ENCODE assay signal across 20 cellular contexts in the genomic region with DNA sequence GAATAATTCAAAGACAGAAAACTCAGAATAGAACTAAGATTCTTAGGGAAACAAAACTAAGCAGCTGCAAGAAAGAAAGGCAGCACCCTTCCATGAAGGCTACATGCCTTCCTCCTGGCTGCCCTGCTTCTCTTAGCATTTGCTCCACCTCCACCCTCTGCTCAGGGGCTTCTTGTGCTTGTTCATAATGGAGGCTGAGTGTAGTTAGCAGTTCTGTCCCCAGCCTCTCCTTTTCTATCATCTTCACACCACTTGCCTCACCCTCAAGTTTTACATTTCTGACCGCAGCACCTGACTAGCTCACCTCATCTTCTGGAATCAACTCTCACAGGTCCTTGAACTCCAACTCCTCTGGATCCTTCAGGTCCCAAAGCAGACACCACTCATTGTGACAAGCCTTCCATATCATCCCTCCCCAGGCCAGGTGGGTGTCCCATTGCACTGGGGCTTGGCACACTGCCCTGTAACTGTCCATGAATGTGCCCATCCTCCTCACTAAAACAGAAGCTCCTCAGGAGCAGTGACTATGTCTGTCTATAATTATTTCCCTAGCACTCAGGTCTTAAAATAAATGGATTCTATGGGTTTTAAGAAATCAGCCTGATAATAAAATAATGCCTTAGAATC.
DNase-seq lines count a peak whose midpoint lies in the region; ATAC-seq and TF ChIP-seq lines count a peak whose summit lies in the region.
"Had no signal": no experiment of that assay in that cellular context is flagged by ENCODE, and none has a peak within 500 bp of the region (broad histone marks: within the 10 kb centered on the region; RNA-seq: fewer than 3 reads in every experiment).

No MANE protein-coding gene starts in this region.

- 0 out of 2 replicates have a peak, but pooled peaks cover 3% of the 10 kb centered on the region for H3K9me2 ChIP-seq in GM23338 (ENCODE audit: insufficient read depth)

- no peaks in the 10 kb centered on the region for H3K4me1 Mint-ChIP-seq in activated CD8-positive, alpha-beta T cell treated with anti-CD3 and anti-CD28 coated beads, Interleukin-2, amount 10 ng/mL, durations not matched to agents 7 days and 5 days (ENCODE audit: low read depth)
- no peaks in the 10 kb centered on the region for H3K4me1 Mint-ChIP-seq in activated CD8-positive, alpha-beta T cell treated with anti-CD3 and anti-CD28 coated beads for 36 hours (ENCODE audit: low read depth)
- peaks cover 26% of the 10 kb centered on the region for H3K4me1 Mint-ChIP-seq in GM23338

- H3K27ac Mint-ChIP-seq in activated CD8-positive, alpha-beta T cell treated with anti-CD3 and anti-CD28 coated beads, Interleukin-2, amount 10 ng/mL, durations not matched to agents 7 days and 5 days = no peak overlapping the region
- no peak overlapping the region for H3K27ac Mint-ChIP-seq in activated CD8-positive, alpha-beta T cell treated with anti-CD3 and anti-CD28 coated beads for 36 hours
- no peak overlapping the region for H3K27ac Mint-ChIP-seq in GM23338
- H3K27ac Mint-ChIP-seq: CD4-positive, alpha-beta T cell had no signal

- no peaks in the 10 kb centered on the region for H3F3A ChIP-seq in GM23338 (replicated peaks; ENCODE audit: low read depth)

- no TSS peak for BruUV-seq in Panc1 (replicated peaks; lab: Mats Ljungman, UMichigan)

- H3K4me1 ChIP-seq in GM23338 (ENCODE audit: insufficient read depth) (peaks cover 11% of the 10 kb centered on the region; the same call in 1 of the 2 replicates), Panc1 (ENCODE audit: control insufficient read depth, insufficient read depth, low read length) (no peaks in the 10 kb centered on the region)

- no peaks in the 10 kb centered on the region for H3K36me3 ChIP-seq in GM23338 (ENCODE audit: insufficient read depth)
- H3K36me3 ChIP-seq in Panc1 (ENCODE audit: control insufficient read depth, insufficient read depth, low read length) = no peaks in the 10 kb centered on the region
- H3K36me3 ChIP-seq: BE2C had no signal

- H3K9me3 ChIP-seq in Panc1 (ENCODE audit: control insufficient read depth, insufficient read depth, low read depth, low read length) = no peaks in the 10 kb centered on the region
- H3K9me3 ChIP-seq: BE2C had no signal

- DNase-seq in activated CD8-positive, alpha-beta T cell treated with anti-CD3 and anti-CD28 coated beads, Interleukin-2, amount 10 ng/mL, durations not matched to agents 7 days and 5 days = peak; percentile 21
- DNase-seq in activated CD8-positive, alpha-beta T cell treated with anti-CD3 and anti-CD28 coated beads for 36 hours = no peak
- DNase-seq in GM23338 (ENCODE audit: low spot score) = no peak
- no peak for DNase-seq in Panc1 (ENCODE audit: low read depth, low spot score)
- DNase-seq in myocyte (ENCODE audit: low read depth) = peak; percentile 65
- no peak for DNase-seq in NCI-H1930 (lab: John Stamatoyannopoulos, UW)
- DNase-seq: BE2C; Calu3; CD4-positive, alpha-beta T cell; GF-D8; NCI-H1092; NCI-H146; NCI-H2081; NCI-H510A; NCI-H748 treated with DMSO at 0.1 percent for 48 hours; Right ventricle myocardium superior had no signal

- H3K36me3 Mint-ChIP-seq in activated CD8-positive, alpha-beta T cell treated with anti-CD3 and anti-CD28 coated beads, Interleukin-2, amount 10 ng/mL, durations not matched to agents 7 days and 5 days (ENCODE audit: low read depth) = no peaks in the 10 kb centered on the region
- H3K36me3 Mint-ChIP-seq in activated CD8-positive, alpha-beta T cell treated with anti-CD3 and anti-CD28 coated beads for 36 hours (ENCODE audit: low read depth) = no peaks in the 10 kb centered on the region
- H3K36me3 Mint-ChIP-seq in GM23338 (ENCODE audit: low read depth) = peaks cover 25% of the 10 kb centered on the region

- H3K4me2 ChIP-seq in GM23338 = no peak overlapping the region
- H3K4me2 ChIP-seq: KMS-11 had no signal

- CTCF ChIA-PET in activated CD8-positive, alpha-beta T cell treated with anti-CD3 and anti-CD28 coated beads, Interleukin-2, amount 10 ng/mL, durations not matched to agents 7 days and 5 days (lab: Charles Lee) = no interaction called here
- CTCF ChIA-PET in activated CD8-positive, alpha-beta T cell treated with anti-CD3 and anti-CD28 coated beads for 36 hours (lab: Charles Lee) = no interaction called here
- CTCF ChIA-PET in Panc1 (lab: Charles Lee) = no interaction called here

- H3K79me2 ChIP-seq in GM23338 (replicated peaks; ENCODE audit: insufficient read depth) = no peaks in the 10 kb centered on the region

- H3K27me3 ChIP-seq in GM23338 (ENCODE audit: insufficient read depth) (no peaks in the 10 kb centered on the region), Panc1 (ENCODE audit: control insufficient read depth, insufficient read depth, low read length) (0 out of 2 replicates have a peak, but pooled peaks cover 3% of the 10 kb centered on the region)
- H3K27me3 ChIP-seq: BE2C had no signal

- intact Hi-C loops in activated CD8-positive, alpha-beta T cell treated with anti-CD3 and anti-CD28 coated beads for 36 hours (cut with micrococcal nuclease) = no loop called here
- intact Hi-C loops in Panc1 (cut with micrococcal nuclease; ENCODE audit: unreplicated experiment) = no loop called here

- H3K9me3 Mint-ChIP-seq in activated CD8-positive, alpha-beta T cell treated with anti-CD3 and anti-CD28 coated beads, Interleukin-2, amount 10 ng/mL, durations not matched to agents 7 days and 5 days (ENCODE audit: insufficient read depth) = no peaks in the 10 kb centered on the region
- H3K9me3 Mint-ChIP-seq in activated CD8-positive, alpha-beta T cell treated with anti-CD3 and anti-CD28 coated beads for 36 hours = no peaks in the 10 kb centered on the region
- 0 out of 3 replicates have a peak, but pooled peaks cover 3% of the 10 kb centered on the region for H3K9me3 Mint-ChIP-seq in GM23338
- H3K9me3 Mint-ChIP-seq: CD4-positive, alpha-beta T cell had no signal

- peak; percentile 60 for ATAC-seq in activated CD8-positive, alpha-beta T cell treated with anti-CD3 and anti-CD28 coated beads, Interleukin-2, amount 10 ng/mL, durations not matched to agents 7 days and 5 days
- no peak for ATAC-seq in activated CD8-positive, alpha-beta T cell treated with anti-CD3 and anti-CD28 coated beads for 36 hours
- peak; percentile 34; the same call in 1 of the 3 replicates for ATAC-seq in GM23338
- ATAC-seq in Panc1 = peak; percentile 26; the same call in 1 of the 2 replicates
- no peak for ATAC-seq in HG02852 (IDR thresholded peaks at IDR 0.05; ENCODE audit: unreplicated experiment)
- no peak for ATAC-seq in HG02678 (IDR thresholded peaks at IDR 0.05; ENCODE audit: unreplicated experiment)
- ATAC-seq: HepG2 had no signal

- POLR2A ChIA-PET in activated CD8-positive, alpha-beta T cell treated with anti-CD3 and anti-CD28 coated beads, Interleukin-2, amount 10 ng/mL, durations not matched to agents 7 days and 5 days (lab: Charles Lee) = no interaction called here
- POLR2A ChIA-PET in activated CD8-positive, alpha-beta T cell treated with anti-CD3 and anti-CD28 coated beads for 36 hours (lab: Charles Lee) = interaction anchor here (0.7 kb wide), 1 partner anchor 38 kb away, joined by 3 read pairs; no protein-coding TSS in a partner anchor
- POLR2A ChIA-PET in Panc1 (lab: Charles Lee) = no interaction called here

- no peak overlapping the region for H2AFZ ChIP-seq in GM23338

- H4K20me1 ChIP-seq in GM23338 (replicated peaks; ENCODE audit: insufficient read depth) = no peaks in the 10 kb centered on the region; the same call in 1 of the 2 replicates

- no peaks in the 10 kb centered on the region for H3K27me3 Mint-ChIP-seq in activated CD8-positive, alpha-beta T cell treated with anti-CD3 and anti-CD28 coated beads, Interleukin-2, amount 10 ng/mL, durations not matched to agents 7 days and 5 days (ENCODE audit: low read depth)
- no peaks in the 10 kb centered on the region for H3K27me3 Mint-ChIP-seq in activated CD8-positive, alpha-beta T cell treated with anti-CD3 and anti-CD28 coated beads for 36 hours
- peaks cover 4% of the 10 kb centered on the region for H3K27me3 Mint-ChIP-seq in GM23338 (ENCODE audit: insufficient read depth, low read depth, poor library complexity)

- H3K27ac ChIP-seq in GM23338 (ENCODE audit: low read depth) (no peak overlapping the region), Panc1 (ENCODE audit: low read length) (no peak overlapping the region)
- H3K27ac ChIP-seq: KMS-11 had no signal

- no peak overlapping the region for H3K4me3 ChIP-seq in GM23338
- H3K4me3 ChIP-seq in Panc1 (ENCODE audit: low read depth in 2 of 2, low read length in 2 of 2) = no peak overlapping the region

- no peak overlapping the region for H3K4me3 Mint-ChIP-seq in activated CD8-positive, alpha-beta T cell treated with anti-CD3 and anti-CD28 coated beads, Interleukin-2, amount 10 ng/mL, durations not matched to agents 7 days and 5 days
- no peak overlapping the region for H3K4me3 Mint-ChIP-seq in activated CD8-positive, alpha-beta T cell treated with anti-CD3 and anti-CD28 coated beads for 36 hours
- no peak overlapping the region for H3K4me3 Mint-ChIP-seq in GM23338
- H3K4me3 Mint-ChIP-seq: CD4-positive, alpha-beta T cell had no signal

- in situ Hi-C loops in Panc1 (cut with HindIII; ENCODE audit: low pct_unique_long_range_greater_than_20kb, low sequenced_read_pairs) = no loop called here

- TF ChIP-seq CTCF in activated CD8-positive, alpha-beta T cell treated with anti-CD3 and anti-CD28 coated beads for 36 hours (IDR thresholded peaks at IDR 0.05) = no peak
- no peak for TF ChIP-seq CTCF in GM23338 (conservative IDR thresholded peaks at IDR 0.05; ENCODE audit: low read depth in 2 of 2)
- no peak for TF ChIP-seq CTCF in Panc1 (IDR thresholded peaks at IDR 0.05)

TF ChIP-seq in GM23338, 12 proteins besides CTCF, POLR2A, EP300 and RAD21 (continues in another document):
- no peak for TF ChIP-seq JUNB (IDR thresholded peaks at IDR 0.05; ENCODE audit: unreplicated experiment)
- no peak for TF ChIP-seq STAT1 (IDR thresholded peaks at IDR 0.05; ENCODE audit: unreplicated experiment)
- no peak for TF ChIP-seq POLR2AphosphoS5 (IDR thresholded peaks at IDR 0.05; ENCODE audit: low read depth)
- TF ChIP-seq ZNF331 (CRISPR knock-in tag; IDR thresholded peaks at IDR 0.05; ENCODE audit: low read depth) = no peak
- TF ChIP-seq, protein P1, sequence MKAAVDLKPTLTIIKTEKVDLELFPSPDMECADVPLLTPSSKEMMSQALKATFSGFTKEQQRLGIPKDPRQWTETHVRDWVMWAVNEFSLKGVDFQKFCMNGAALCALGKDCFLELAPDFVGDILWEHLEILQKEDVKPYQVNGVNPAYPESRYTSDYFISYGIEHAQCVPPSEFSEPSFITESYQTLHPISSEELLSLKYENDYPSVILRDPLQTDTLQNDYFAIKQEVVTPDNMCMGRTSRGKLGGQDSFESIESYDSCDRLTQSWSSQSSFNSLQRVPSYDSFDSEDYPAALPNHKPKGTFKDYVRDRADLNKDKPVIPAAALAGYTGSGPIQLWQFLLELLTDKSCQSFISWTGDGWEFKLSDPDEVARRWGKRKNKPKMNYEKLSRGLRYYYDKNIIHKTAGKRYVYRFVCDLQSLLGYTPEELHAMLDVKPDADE (IDR thresholded peaks at IDR 0.05) = no peak

Comparison
In these comparisons a context has a peak if more than half of its experiments do, and no peak if none do; other contexts are left out.
1. ATAC-seq: peak in activated CD8-positive, alpha-beta T cell treated with anti-CD3 and anti-CD28 coated beads, Interleukin-2, amount 10 ng/mL, durations not matched to agents 7 days and 5 days (single experiment), GM23338 (single experiment) and Panc1 (single experiment); none in activated CD8-positive, alpha-beta T cell treated with anti-CD3 and anti-CD28 coated beads for 36 hours (single experiment), HG02852 (single experiment) and HG02678 (single experiment).
2. DNase-seq: peak in activated CD8-positive, alpha-beta T cell treated with anti-CD3 and anti-CD28 coated beads, Interleukin-2, amount 10 ng/mL, durations not matched to agents 7 days and 5 days (single experiment) and myocyte (single experiment); none in activated CD8-positive, alpha-beta T cell treated with anti-CD3 and anti-CD28 coated beads for 36 hours (single experiment), GM23338 (single experiment), Panc1 (single experiment) and NCI-H1930 (0 of 2).